Comparison of ENCODE assay signal across 17 cellular contexts in the genomic region with DNA sequence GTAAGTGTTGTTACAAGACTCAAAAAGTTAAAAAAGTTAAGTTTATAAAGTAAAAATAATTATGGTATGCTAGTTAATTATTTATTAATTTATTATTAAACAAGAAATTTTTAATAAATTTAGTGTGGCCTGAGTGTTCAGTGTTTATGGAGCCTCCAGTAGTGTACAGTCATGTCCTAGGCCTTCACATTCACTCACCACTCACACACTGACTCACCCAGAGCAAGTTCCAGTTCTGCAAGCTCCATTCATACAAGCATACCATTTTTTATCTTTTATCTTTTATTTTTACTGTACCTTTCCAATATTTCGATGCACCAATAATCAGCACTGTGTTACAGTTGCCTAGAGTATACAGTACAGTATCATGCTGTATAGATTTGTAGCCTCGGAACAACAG.
"Had no signal": no experiment of that assay in that cellular context is flagged by ENCODE, and none has a peak within 500 bp of the region (broad histone marks: within the 10 kb centered on the region; RNA-seq: fewer than 3 reads in every experiment).

No MANE protein-coding gene starts in this region.

- H3K4me3 ChIP-seq: colonic mucosa, gastroesophageal sphincter, left ventricle myocardium inferior, lower lobe of right lung, prostate gland, right lobe of liver, spleen, suprapubic skin, thyroid gland had no signal

- DNase-seq: cerebellar nuclear complex; colonic mucosa; dermis blood vessel endothelial cell; erythroblast; glutamatergic neuron; islet precursor cell; left cardiac atrium; left ventricle myocardium inferior; lower lobe of right lung; naive B cell; right lobe of liver; spleen; stimulated activated naive CD4-positive, alpha-beta T cell treated with Interleukin-2 at 50 U/mL for 16 hours; thyroid gland had no signal
